14 cellular contexts compared by ENCODE assay signal in the genomic region with DNA sequence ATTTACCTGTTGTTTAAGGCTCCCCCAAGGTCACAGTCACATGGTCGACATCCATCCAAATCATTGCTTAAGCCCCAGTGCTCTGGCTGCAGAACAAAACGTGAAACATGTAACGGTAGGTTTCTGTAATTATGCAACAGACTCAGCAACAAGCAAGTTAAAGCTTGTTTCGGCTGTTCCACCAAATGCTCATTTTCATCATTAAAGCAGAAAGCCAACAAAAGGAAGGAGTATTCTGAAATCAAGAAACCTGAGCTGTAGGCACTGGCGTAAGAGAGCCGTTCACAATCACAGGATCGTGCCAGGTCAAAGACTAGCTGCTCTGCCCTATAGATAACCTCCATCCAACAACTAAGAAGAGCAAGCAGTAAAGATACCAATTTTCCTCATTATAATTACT. TPM values are rescaled to one million over a fixed set of nuclear protein-coding genes. Genes with fewer than 3 reads are reported as not detected.
A peak's percentile ranks its signal among the peaks of the same experiment; 100 is the strongest.
DNase-seq lines count a peak whose midpoint lies in the region; ATAC-seq, FAIRE-seq and TF ChIP-seq lines count a peak whose summit lies in the region.
"Had no signal": no experiment of that assay in that cellular context is flagged by ENCODE, and none has a peak within 500 bp of the region (broad histone marks: within the 10 kb centered on the region; RNA-seq: fewer than 3 reads in every experiment).

No MANE protein-coding gene starts in this region.

- H3K4me3 Mint-ChIP-seq in astrocyte (ENCODE audit: unreplicated experiment): no peak overlapping the region
- H3K4me3 Mint-ChIP-seq: activated B cell treated with CpG ODN at 0.5 μM for 24 hours; activated naive CD8-positive, alpha-beta T cell treated with anti-CD3 and anti-CD28 coated beads for 36 hours had no signal

- peaks cover 73% of the 10 kb centered on the region for H4K20me1 ChIP-seq in astrocyte (ENCODE audit: insufficient read depth, low read length)

- ATAC-seq in gastroesophageal sphincter (peak; percentile 39), HG03432 (IDR thresholded peaks at IDR 0.05; ENCODE audit: unreplicated experiment) (no peak)
- no peak for ATAC-seq in activated CD4-positive, CD25-positive, alpha-beta regulatory T cell treated with anti-CD3 and anti-CD28 coated beads, Interleukin-2, amount 50 U/mL, for 24 hours

- H3K27me3 Mint-ChIP-seq in astrocyte (ENCODE audit: low read depth, unreplicated experiment): no peaks in the 10 kb centered on the region

- no peak overlapping the region for H3K27ac Mint-ChIP-seq in astrocyte (ENCODE audit: unreplicated experiment)
- H3K27ac Mint-ChIP-seq: activated B cell treated with CpG ODN at 0.5 μM for 24 hours; activated naive CD8-positive, alpha-beta T cell treated with anti-CD3 and anti-CD28 coated beads for 36 hours had no signal

- H2AFZ ChIP-seq in astrocyte (ENCODE audit: low read depth, low read length): no peak overlapping the region

- intact Hi-C loops in prostate gland (cut with DNase I): no loop called here

- H3K9me3 Mint-ChIP-seq in astrocyte (ENCODE audit: unreplicated experiment): no peaks in the 10 kb centered on the region
- H3K9me3 Mint-ChIP-seq: activated B cell treated with CpG ODN at 0.5 μM for 24 hours; activated naive CD8-positive, alpha-beta T cell treated with anti-CD3 and anti-CD28 coated beads for 36 hours had no signal

- no peak overlapping the region for H3K27ac ChIP-seq in astrocyte (ENCODE audit: low read depth, low read length)
- H3K27ac ChIP-seq in gastroesophageal sphincter: peak overlapping the region; percentile 79 to 87 (median 81)
- peak overlapping the region; percentile 46 to 49 for H3K27ac ChIP-seq in prostate gland
- H3K27ac ChIP-seq: neutrophil had no signal

- H3K9me3 ChIP-seq in astrocyte (ENCODE audit: insufficient read depth, low read depth, low read length) (no peaks in the 10 kb centered on the region), gastroesophageal sphincter (no peaks in the 10 kb centered on the region), prostate gland (no peaks in the 10 kb centered on the region)
- H3K9me3 ChIP-seq: neutrophil had no signal

- no peak for FAIRE-seq in astrocyte (lab: Jason Lieb, UNC)

- peaks cover 35% of the 10 kb centered on the region for H3K36me3 Mint-ChIP-seq in astrocyte (ENCODE audit: low read depth, unreplicated experiment)
- H3K36me3 Mint-ChIP-seq: activated naive CD8-positive, alpha-beta T cell treated with anti-CD3 and anti-CD28 coated beads for 36 hours had no signal

- TF ChIP-seq POLR2A in gastroesophageal sphincter (IDR thresholded peaks at IDR 0.05) (no peak), prostate gland (IDR thresholded peaks at IDR 0.05) (no peak)

- 66 to 75% methylated on average over 5 to 7 of the region's 7 CpGs for WGBS in gastroesophageal sphincter (ENCODE audit: low coverage in 1 of 2), 2 donors
- WGBS in prostate gland: 49% methylated on average over 7 of the region's 7 CpGs

- no peak for TF ChIP-seq EP300 in gastroesophageal sphincter (IDR thresholded peaks at IDR 0.05)

- TF ChIP-seq CTCF in astrocyte (IDR thresholded peaks at IDR 0.05; ENCODE audit: insufficient read depth, low read depth, low read length): no peak
- no peak for TF ChIP-seq CTCF in gastroesophageal sphincter (IDR thresholded peaks at IDR 0.05)
- no peak for TF ChIP-seq CTCF in prostate gland (IDR thresholded peaks at IDR 0.05)

- H3K4me2 ChIP-seq in astrocyte (ENCODE audit: low read length): no peak overlapping the region

- H3K4me1 ChIP-seq in astrocyte (ENCODE audit: insufficient read depth, low read length) (peaks cover 17% of the 10 kb centered on the region), gastroesophageal sphincter (peaks cover 16 to 49% (median 17%) of the 10 kb centered on the region in 3 donors), prostate gland (replicated peaks) (no peaks in the 10 kb centered on the region)

- H3K79me2 ChIP-seq in astrocyte (ENCODE audit: insufficient read depth, low read length): peaks cover 74% of the 10 kb centered on the region

- no peak overlapping the region for H3K4me3 ChIP-seq in astrocyte (ENCODE audit: insufficient read depth, low read depth, low read length)
- H3K4me3 ChIP-seq in gastroesophageal sphincter: no peak overlapping the region
- H3K4me3 ChIP-seq in prostate gland: no peak overlapping the region

- H3K4me1 Mint-ChIP-seq in astrocyte (ENCODE audit: low read depth, unreplicated experiment): peaks cover 17% of the 10 kb centered on the region
- H3K4me1 Mint-ChIP-seq: activated B cell treated with CpG ODN at 0.5 μM for 24 hours; activated naive CD8-positive, alpha-beta T cell treated with anti-CD3 and anti-CD28 coated beads for 36 hours had no signal

- peak; percentile 81 for DNase-seq in DMS 273 treated with DMSO at 0.1 percent for 48 hours (lab: John Stamatoyannopoulos, UW)
- DNase-seq in astrocyte (ENCODE audit: low read depth): no peak
- DNase-seq in prostate gland (ENCODE audit: low spot score): peak; percentile 59
- no peak for DNase-seq in AG08395 (ENCODE audit: low spot score)
- no peak for DNase-seq in NCI-H1436 (lab: John Stamatoyannopoulos, UW)
- DNase-seq: activated B cell treated with CpG ODN at 0.5 μM for 24 hours; activated naive CD8-positive, alpha-beta T cell treated with anti-CD3 and anti-CD28 coated beads for 36 hours; cortex of kidney; IMR-90; NCI-H1436 treated with DMSO at 0.1 percent for 48 hours had no signal

- H3K36me3 ChIP-seq in astrocyte (ENCODE audit: insufficient read depth, low read length) (peaks cover 88% of the 10 kb centered on the region), gastroesophageal sphincter (peaks cover 0 to 61% of the 10 kb centered on the region in 2 donors), prostate gland (no peaks in the 10 kb centered on the region)
- H3K36me3 ChIP-seq: neutrophil had no signal

- H3K27me3 ChIP-seq in astrocyte (ENCODE audit: insufficient read depth, low read length) (no peaks in the 10 kb centered on the region), gastroesophageal sphincter (no peaks in the 10 kb centered on the region), prostate gland (replicated peaks; ENCODE audit: insufficient read depth) (no peaks in the 10 kb centered on the region)

- H3K9ac ChIP-seq in astrocyte (ENCODE audit: low read length): peak overlapping the region; percentile 1

RNA-seq across cellular contexts. Expression of a gene that starts 30.0 kb away (rescaled TPM):
- total RNA-seq in astrocyte (403 and 411 TPM in 2 replicates), gastroesophageal sphincter (100 to 1,000 TPM; 130 to 193 (median 179) TPM), prostate gland (10 to 100 TPM; 15.5 to 64.1 TPM)
- total RNA-seq: activated B cell treated with CpG ODN at 0.5 μM for 24 hours had no signal

Comparison
In these comparisons a context has a peak if more than half of its experiments do, and no peak if none do; other contexts are left out.
1. DNase-seq: peak in DMS 273 treated with DMSO at 0.1 percent for 48 hours (single experiment) and prostate gland (single experiment); none in astrocyte (single experiment), AG08395 (single experiment) and NCI-H1436 (single experiment).